ENCODE assay signal across 1 cellular context in genomic region chr1:235083589-235084323, GRCh38.
TF ChIP-seq lines count a peak whose summit lies in the region.

No MANE protein-coding gene starts in this region.

TF ChIP-seq in HepG2, 621 proteins besides CTCF, POLR2A, EP300 and RAD21 (continued from another document and continues in another):
- TF ChIP-seq, protein P1, sequence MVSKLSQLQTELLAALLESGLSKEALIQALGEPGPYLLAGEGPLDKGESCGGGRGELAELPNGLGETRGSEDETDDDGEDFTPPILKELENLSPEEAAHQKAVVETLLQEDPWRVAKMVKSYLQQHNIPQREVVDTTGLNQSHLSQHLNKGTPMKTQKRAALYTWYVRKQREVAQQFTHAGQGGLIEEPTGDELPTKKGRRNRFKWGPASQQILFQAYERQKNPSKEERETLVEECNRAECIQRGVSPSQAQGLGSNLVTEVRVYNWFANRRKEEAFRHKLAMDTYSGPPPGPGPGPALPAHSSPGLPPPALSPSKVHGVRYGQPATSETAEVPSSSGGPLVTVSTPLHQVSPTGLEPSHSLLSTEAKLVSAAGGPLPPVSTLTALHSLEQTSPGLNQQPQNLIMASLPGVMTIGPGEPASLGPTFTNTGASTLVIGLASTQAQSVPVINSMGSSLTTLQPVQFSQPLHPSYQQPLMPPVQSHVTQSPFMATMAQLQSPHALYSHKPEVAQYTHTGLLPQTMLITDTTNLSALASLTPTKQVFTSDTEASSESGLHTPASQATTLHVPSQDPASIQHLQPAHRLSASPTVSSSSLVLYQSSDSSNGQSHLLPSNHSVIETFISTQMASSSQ (IDR thresholded peaks at IDR 0.05; ENCODE audit: low read depth), result no peak
- TF ChIP-seq, protein P1 (CRISPR knock-in tag; IDR thresholded peaks at IDR 0.05; ENCODE audit: borderline replicate concordance), result peak; percentile 85; the same call in 1 of the 2 replicates
- TF ChIP-seq ZUFSP (CRISPR knock-in tag; IDR thresholded peaks at IDR 0.05; ENCODE audit: borderline replicate concordance) (no peak), SMAD3 (CRISPR knock-in tag; IDR thresholded peaks at IDR 0.05) (peak; percentile 76; the same call in 1 of the 2 replicates), CSRNP2 (CRISPR knock-in tag; conservative IDR thresholded peaks at IDR 0.05; ENCODE audit: low read depth) (no peak), ZNF629 (CRISPR knock-in tag; conservative IDR thresholded peaks at IDR 0.05) (peak; percentile 22; the same call in 1 of the 2 replicates), CCDC6 (CRISPR knock-in tag; IDR thresholded peaks at IDR 0.05) (peak; percentile 28; the same call in 1 of the 2 replicates), MEIS2 (CRISPR knock-in tag; IDR thresholded peaks at IDR 0.05) (peak; percentile 79), MAFG (CRISPR knock-in tag; IDR thresholded peaks at IDR 0.05) (no peak), ETV5 (CRISPR knock-in tag; IDR thresholded peaks at IDR 0.05; ENCODE audit: borderline replicate concordance) (peak; percentile 49; the same call in 1 of the 2 replicates), KDM5B (CRISPR knock-in tag; IDR thresholded peaks at IDR 0.05; ENCODE audit: borderline replicate concordance) (peak; percentile 91; the same call in 1 of the 2 replicates), ERF (CRISPR knock-in tag; IDR thresholded peaks at IDR 0.05) (peak; percentile 92; the same call in 1 of the 2 replicates), YY1 (IDR thresholded peaks at IDR 0.05; ENCODE audit: insufficient read depth, insufficient replicate concordance, low read depth, low read length) (peak; percentile 50), ELF3 (CRISPR knock-in tag; IDR thresholded peaks at IDR 0.05) (peak; percentile 80), ZNF468 (CRISPR knock-in tag; IDR thresholded peaks at IDR 0.05) (no peak), TFDP1 (CRISPR knock-in tag; IDR thresholded peaks at IDR 0.05; ENCODE audit: borderline replicate concordance) (peak; percentile 83), MTA1 (CRISPR knock-in tag; IDR thresholded peaks at IDR 0.05; ENCODE audit: borderline replicate concordance) (peak; percentile 90), FOXA1 (IDR thresholded peaks at IDR 0.05) (no peak), FOXA1 (CRISPR knock-in tag; IDR thresholded peaks at IDR 0.05) (0 out of 2 replicates have a peak, but pooled peaks have one; percentile 27), NCOA1 (CRISPR knock-in tag; IDR thresholded peaks at IDR 0.05) (0 out of 2 replicates have a peak, but pooled peaks have one; percentile 49), TFDP2 (CRISPR knock-in tag; IDR thresholded peaks at IDR 0.05) (peak; percentile 64; the same call in 1 of the 2 replicates), ZMYM3 (CRISPR knock-in tag; IDR thresholded peaks at IDR 0.05) (peak; percentile 77), ZSCAN20 (CRISPR knock-in tag; IDR thresholded peaks at IDR 0.05; ENCODE audit: borderline replicate concordance) (no peak), SSRP1 (CRISPR knock-in tag; IDR thresholded peaks at IDR 0.05) (peak; percentile 59; the same call in 1 of the 2 replicates), RARG (CRISPR knock-in tag; IDR thresholded peaks at IDR 0.05; ENCODE audit: low read depth) (no peak), ZNF614 (CRISPR knock-in tag; IDR thresholded peaks at IDR 0.05; ENCODE audit: borderline replicate concordance) (peak; percentile 83; the same call in 1 of the 2 replicates), ZNF563 (CRISPR knock-in tag; IDR thresholded peaks at IDR 0.05) (no peak), ZNF441 (CRISPR knock-in tag; IDR thresholded peaks at IDR 0.05; ENCODE audit: borderline replicate concordance) (peak; percentile 26; the same call in 1 of the 2 replicates), KAT8 (CRISPR knock-in tag; IDR thresholded peaks at IDR 0.05) (peak; percentile 53), ZNF770 (CRISPR knock-in tag; IDR thresholded peaks at IDR 0.05) (peak; percentile 52; the same call in 1 of the 2 replicates), ZNF83 (CRISPR knock-in tag; IDR thresholded peaks at IDR 0.05; ENCODE audit: borderline replicate concordance) (no peak)
- TF ChIP-seq, protein P2, sequence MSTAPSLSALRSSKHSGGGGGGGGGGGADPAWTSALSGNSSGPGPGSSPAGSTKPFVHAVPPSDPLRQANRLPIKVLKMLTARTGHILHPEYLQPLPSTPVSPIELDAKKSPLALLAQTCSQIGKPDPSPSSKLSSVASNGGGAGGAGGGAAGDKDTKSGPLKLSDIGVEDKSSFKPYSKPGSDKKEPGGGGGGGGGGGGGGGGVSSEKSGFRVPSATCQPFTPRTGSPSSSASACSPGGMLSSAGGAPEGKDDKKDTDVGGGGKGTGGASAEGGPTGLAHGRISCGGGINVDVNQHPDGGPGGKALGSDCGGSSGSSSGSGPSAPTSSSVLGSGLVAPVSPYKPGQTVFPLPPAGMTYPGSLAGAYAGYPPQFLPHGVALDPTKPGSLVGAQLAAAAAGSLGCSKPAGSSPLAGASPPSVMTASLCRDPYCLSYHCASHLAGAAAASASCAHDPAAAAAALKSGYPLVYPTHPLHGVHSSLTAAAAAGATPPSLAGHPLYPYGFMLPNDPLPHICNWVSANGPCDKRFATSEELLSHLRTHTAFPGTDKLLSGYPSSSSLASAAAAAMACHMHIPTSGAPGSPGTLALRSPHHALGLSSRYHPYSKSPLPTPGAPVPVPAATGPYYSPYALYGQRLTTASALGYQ (CRISPR knock-in tag; IDR thresholded peaks at IDR 0.05), result peak; percentile 54; the same call in 1 of the 2 replicates
- TF ChIP-seq, protein P3, sequence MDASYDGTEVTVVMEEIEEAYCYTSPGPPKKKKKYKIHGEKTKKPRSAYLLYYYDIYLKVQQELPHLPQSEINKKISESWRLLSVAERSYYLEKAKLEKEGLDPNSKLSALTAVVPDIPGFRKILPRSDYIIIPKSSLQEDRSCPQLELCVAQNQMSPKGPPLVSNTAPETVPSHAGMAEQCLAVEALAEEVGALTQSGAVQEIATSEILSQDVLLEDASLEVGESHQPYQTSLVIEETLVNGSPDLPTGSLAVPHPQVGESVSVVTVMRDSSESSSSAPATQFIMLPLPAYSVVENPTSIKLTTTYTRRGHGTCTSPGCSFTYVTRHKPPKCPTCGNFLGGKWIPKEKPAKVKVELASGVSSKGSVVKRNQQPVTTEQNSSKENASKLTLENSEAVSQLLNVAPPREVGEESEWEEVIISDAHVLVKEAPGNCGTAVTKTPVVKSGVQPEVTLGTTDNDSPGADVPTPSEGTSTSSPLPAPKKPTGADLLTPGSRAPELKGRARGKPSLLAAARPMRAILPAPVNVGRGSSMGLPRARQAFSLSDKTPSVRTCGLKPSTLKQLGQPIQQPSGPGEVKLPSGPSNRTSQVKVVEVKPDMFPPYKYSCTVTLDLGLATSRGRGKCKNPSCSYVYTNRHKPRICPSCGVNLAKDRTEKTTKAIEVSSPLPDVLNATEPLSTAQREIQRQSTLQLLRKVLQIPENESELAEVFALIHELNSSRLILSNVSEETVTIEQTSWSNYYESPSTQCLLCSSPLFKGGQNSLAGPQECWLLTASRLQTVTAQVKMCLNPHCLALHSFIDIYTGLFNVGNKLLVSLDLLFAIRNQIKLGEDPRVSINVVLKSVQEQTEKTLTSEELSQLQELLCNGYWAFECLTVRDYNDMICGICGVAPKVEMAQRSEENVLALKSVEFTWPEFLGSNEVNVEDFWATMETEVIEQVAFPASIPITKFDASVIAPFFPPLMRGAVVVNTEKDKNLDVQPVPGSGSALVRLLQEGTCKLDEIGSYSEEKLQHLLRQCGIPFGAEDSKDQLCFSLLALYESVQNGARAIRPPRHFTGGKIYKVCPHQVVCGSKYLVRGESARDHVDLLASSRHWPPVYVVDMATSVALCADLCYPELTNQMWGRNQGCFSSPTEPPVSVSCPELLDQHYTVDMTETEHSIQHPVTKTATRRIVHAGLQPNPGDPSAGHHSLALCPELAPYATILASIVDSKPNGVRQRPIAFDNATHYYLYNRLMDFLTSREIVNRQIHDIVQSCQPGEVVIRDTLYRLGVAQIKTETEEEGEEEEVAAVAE (CRISPR knock-in tag; IDR thresholded peaks at IDR 0.05; ENCODE audit: borderline replicate concordance), result peak; percentile 48; the same call in 1 of the 2 replicates
